Comparison of ENCODE assay signal across 1 cellular context in the genomic region with DNA sequence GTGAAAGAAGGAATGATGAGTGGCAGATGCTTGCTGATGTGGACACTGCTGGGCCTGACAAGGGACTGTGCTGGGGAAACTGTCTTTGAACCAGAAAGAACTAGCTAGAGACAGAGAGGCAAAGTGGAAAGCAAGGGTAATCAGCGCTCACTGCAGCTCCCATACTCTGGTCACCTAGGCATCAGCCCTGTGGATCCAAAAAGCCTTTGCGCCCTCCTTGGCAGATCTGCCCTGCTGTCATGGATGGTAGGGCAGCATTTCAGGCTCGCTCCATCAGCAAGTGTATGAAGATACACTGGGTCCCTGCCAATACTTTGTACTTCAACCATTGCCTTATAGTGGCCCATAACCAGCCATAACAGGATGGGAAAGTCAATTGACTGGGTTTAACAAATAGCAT.
TF ChIP-seq lines count a peak whose summit lies in the region.

No MANE protein-coding gene starts in this region.

TF ChIP-seq in SK-N-SH treated with all-trans-retinoic acid at 6 μM for 48 hours, 23 proteins besides CTCF, POLR2A, EP300 and RAD21 (continued from another document):
- TF ChIP-seq, protein P1, sequence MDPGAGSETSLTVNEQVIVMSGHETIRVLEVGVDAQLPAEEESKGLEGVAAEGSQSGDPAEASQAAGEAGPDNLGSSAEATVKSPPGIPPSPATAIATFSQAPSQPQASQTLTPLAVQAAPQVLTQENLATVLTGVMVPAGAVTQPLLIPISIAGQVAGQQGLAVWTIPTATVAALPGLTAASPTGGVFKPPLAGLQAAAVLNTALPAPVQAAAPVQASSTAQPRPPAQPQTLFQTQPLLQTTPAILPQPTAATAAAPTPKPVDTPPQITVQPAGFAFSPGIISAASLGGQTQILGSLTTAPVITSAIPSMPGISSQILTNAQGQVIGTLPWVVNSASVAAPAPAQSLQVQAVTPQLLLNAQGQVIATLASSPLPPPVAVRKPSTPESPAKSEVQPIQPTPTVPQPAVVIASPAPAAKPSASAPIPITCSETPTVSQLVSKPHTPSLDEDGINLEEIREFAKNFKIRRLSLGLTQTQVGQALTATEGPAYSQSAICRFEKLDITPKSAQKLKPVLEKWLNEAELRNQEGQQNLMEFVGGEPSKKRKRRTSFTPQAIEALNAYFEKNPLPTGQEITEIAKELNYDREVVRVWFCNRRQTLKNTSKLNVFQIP (CRISPR knock-in tag; IDR thresholded peaks at IDR 0.05; ENCODE audit: borderline replicate concordance, low read depth): no peak
- TF ChIP-seq ARNTL (CRISPR knock-in tag; IDR thresholded peaks at IDR 0.05; ENCODE audit: borderline replicate concordance, low read depth) (no peak), ZFP3 (CRISPR knock-in tag; IDR thresholded peaks at IDR 0.05) (no peak), ZNF8 (CRISPR knock-in tag; IDR thresholded peaks at IDR 0.05) (no peak), ZNF565 (CRISPR knock-in tag; conservative IDR thresholded peaks at IDR 0.05; ENCODE audit: low read depth) (no peak), SNAI2 (CRISPR knock-in tag; IDR thresholded peaks at IDR 0.05) (no peak), ZC3H10 (CRISPR knock-in tag; IDR thresholded peaks at IDR 0.05) (no peak), OSR1 (CRISPR knock-in tag; IDR thresholded peaks at IDR 0.05) (no peak)
- TF ChIP-seq, protein P2, sequence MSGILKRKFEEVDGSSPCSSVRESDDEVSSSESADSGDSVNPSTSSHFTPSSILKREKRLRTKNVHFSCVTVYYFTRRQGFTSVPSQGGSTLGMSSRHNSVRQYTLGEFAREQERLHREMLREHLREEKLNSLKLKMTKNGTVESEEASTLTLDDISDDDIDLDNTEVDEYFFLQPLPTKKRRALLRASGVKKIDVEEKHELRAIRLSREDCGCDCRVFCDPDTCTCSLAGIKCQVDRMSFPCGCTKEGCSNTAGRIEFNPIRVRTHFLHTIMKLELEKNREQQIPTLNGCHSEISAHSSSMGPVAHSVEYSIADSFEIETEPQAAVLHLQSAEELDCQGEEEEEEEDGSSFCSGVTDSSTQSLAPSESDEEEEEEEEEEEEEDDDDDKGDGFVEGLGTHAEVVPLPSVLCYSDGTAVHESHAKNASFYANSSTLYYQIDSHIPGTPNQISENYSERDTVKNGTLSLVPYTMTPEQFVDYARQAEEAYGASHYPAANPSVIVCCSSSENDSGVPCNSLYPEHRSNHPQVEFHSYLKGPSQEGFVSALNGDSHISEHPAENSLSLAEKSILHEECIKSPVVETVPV (CRISPR knock-in tag; IDR thresholded peaks at IDR 0.05): no peak
- TF ChIP-seq, protein P3, sequence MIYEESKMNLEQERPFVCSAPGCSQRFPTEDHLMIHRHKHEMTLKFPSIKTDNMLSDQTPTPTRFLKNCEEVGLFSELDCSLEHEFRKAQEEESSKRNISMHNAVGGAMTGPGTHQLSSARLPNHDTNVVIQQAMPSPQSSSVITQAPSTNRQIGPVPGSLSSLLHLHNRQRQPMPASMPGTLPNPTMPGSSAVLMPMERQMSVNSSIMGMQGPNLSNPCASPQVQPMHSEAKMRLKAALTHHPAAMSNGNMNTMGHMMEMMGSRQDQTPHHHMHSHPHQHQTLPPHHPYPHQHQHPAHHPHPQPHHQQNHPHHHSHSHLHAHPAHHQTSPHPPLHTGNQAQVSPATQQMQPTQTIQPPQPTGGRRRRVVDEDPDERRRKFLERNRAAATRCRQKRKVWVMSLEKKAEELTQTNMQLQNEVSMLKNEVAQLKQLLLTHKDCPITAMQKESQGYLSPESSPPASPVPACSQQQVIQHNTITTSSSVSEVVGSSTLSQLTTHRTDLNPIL (CRISPR knock-in tag; IDR thresholded peaks at IDR 0.05; ENCODE audit: low read depth): no peak
- TF ChIP-seq, protein P4, sequence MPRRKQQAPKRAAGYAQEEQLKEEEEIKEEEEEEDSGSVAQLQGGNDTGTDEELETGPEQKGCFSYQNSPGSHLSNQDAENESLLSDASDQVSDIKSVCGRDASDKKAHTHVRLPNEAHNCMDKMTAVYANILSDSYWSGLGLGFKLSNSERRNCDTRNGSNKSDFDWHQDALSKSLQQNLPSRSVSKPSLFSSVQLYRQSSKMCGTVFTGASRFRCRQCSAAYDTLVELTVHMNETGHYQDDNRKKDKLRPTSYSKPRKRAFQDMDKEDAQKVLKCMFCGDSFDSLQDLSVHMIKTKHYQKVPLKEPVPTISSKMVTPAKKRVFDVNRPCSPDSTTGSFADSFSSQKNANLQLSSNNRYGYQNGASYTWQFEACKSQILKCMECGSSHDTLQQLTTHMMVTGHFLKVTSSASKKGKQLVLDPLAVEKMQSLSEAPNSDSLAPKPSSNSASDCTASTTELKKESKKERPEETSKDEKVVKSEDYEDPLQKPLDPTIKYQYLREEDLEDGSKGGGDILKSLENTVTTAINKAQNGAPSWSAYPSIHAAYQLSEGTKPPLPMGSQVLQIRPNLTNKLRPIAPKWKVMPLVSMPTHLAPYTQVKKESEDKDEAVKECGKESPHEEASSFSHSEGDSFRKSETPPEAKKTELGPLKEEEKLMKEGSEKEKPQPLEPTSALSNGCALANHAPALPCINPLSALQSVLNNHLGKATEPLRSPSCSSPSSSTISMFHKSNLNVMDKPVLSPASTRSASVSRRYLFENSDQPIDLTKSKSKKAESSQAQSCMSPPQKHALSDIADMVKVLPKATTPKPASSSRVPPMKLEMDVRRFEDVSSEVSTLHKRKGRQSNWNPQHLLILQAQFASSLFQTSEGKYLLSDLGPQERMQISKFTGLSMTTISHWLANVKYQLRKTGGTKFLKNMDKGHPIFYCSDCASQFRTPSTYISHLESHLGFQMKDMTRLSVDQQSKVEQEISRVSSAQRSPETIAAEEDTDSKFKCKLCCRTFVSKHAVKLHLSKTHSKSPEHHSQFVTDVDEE (CRISPR knock-in tag; IDR thresholded peaks at IDR 0.05): no peak
TF ChIP-seq in SK-N-SH treated with all-trans-retinoic acid at 6 μM for 48 hours: peak in this region for 0.
